ENCODE assay signal across 8 cellular contexts in the genomic region with DNA sequence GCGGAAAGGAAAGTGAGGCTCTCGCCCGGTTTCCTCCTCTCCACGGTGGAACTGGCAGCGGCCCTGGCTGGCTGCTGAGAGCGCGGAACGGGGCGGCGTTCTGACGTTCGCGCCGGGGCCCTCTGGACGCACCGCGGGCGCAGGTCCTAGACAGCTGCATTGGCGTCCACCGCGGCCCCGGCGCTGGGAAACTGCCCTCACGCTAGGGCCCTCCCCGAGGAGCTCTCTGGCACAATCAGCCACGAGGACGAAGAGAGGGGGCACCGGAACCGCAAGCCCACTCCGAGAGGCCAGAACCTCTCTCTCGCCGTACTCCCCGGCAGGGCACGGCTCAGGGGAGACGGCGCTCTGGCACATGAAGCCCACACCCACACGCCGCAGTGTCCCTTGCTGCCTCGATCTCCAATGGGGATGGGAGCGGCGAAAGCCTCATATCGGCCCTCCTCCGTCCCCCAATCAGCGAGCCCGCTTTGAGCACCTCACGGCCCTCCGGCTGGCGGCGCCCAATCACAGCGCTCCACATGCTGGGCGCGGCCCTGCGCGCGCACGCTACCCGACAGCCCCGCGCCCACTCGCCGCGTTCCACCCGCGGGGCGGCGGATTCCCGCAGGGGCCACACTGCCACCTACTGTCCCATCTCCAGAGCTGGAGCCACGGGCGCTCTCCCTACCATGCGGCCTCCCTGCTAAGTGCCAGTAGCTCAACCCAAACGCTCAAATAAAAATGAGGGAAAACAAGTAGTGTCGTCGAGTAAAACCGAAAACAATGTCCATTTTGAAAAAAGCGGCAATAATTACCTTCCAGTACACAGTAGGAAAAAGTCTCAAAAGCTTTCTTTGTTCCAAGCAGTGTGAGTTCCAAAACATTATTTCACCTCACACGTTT. TPM values are rescaled to one million over a fixed set of nuclear protein-coding genes. Genes with fewer than 3 reads are reported as not detected.
DNase-seq lines count a peak whose midpoint lies in the region; ATAC-seq and TF ChIP-seq lines count a peak whose summit lies in the region.

No MANE protein-coding gene starts in this region.

- no peaks in the 10 kb centered on the region; the same call in 1 of the 2 replicates for H3K36me3 ChIP-seq in PC-3 (ENCODE audit: low read depth, low read length)
- H3K36me3 ChIP-seq in muscle layer of colon (ENCODE audit: insufficient read depth, low read length) = peaks cover 26% of the 10 kb centered on the region

- POLR2A ChIA-PET in PC-3 (lab: Charles Lee; ENCODE audit: unreplicated experiment) = interaction anchor here (0.6 to 0.9 kb wide), 5 partner anchors 26 to 384 kb away, joined by 3 to 6 read pairs (median 3); no protein-coding TSS in a partner anchor

- H3K27ac ChIP-seq in PC-3 (ENCODE audit: low read length) (peak overlapping the region; percentile 91), muscle layer of colon (ENCODE audit: low read depth, low read length) (peak overlapping the region; percentile 93)

- H3K4me3 Mint-ChIP-seq in activated T-cell treated with anti-CD3 and anti-CD28 coated beads, Interleukin-2, amount 50 U/mL, for 4 hours = peak overlapping the region; percentile 88

- peak overlapping the region; percentile 92 for H3K4me2 ChIP-seq in PC-3 (ENCODE audit: low read length)

- peak; percentile 92 for ATAC-seq in GM21717 (IDR thresholded peaks at IDR 0.05; ENCODE audit: unreplicated experiment)
- peak; percentile 98 for ATAC-seq in PC-3
- peak; percentile 98 to 99 for ATAC-seq in activated T-cell treated with anti-CD3 and anti-CD28 coated beads, Interleukin-2, amount 50 U/mL, for 4 hours
- ATAC-seq in esophagus mucosa = peak; percentile 100

- H3K4me3 ChIP-seq in Jurkat, Clone E6-1 (ENCODE audit: low read length) = peak overlapping the region; percentile 79
- H3K4me3 ChIP-seq in PC-3 (ENCODE audit: low read length) = peak overlapping the region; percentile 79
- peak overlapping the region; percentile 70 to 78 for H3K4me3 ChIP-seq in muscle layer of colon (ENCODE audit: low read depth in 1 of 2, low read length in 2 of 2)

- CTCF ChIA-PET in PC-3 (lab: Charles Lee) = interaction anchor here (0.9 to 1.7 kb wide), 5 partner anchors 48 to 524 kb away, joined by 3 to 13 read pairs (median 5); no protein-coding TSS in a partner anchor

- H3K4me1 ChIP-seq in PC-3 (ENCODE audit: insufficient read depth, low read length) (peaks cover 9% of the 10 kb centered on the region), muscle layer of colon (ENCODE audit: insufficient read depth, low read length) (peaks cover 5% of the 10 kb centered on the region)

- peak; percentile 73 for DNase-seq in DMS79 treated with DMSO at 0.1 percent for 48 hours (lab: John Stamatoyannopoulos, UW)
- DNase-seq in Jurkat, Clone E6-1 (ENCODE audit: low read depth, low spot score) = peak; percentile 95
- DNase-seq in PC-3 = peak; percentile 95
- peak; percentile 93 for DNase-seq in activated T-cell treated with anti-CD3 and anti-CD28 coated beads, Interleukin-2, amount 50 U/mL, for 4 hours
- DNase-seq in stimulated activated CD8-positive, alpha-beta memory T cell treated with anti-CD3 and anti-CD28 coated beads, Interleukin-7, amount 100 ng/mL, for 1 hour (ENCODE audit: low read depth in 2 of 2) = peak; percentile 89 to 91

- H3K9ac ChIP-seq in PC-3 (ENCODE audit: low read length) = peak overlapping the region; percentile 98
- H3K9ac ChIP-seq in muscle layer of colon (ENCODE audit: low read length) = peak overlapping the region; percentile 79

- no peaks in the 10 kb centered on the region for H3K9me3 Mint-ChIP-seq in activated T-cell treated with anti-CD3 and anti-CD28 coated beads, Interleukin-2, amount 50 U/mL, for 4 hours

- H3K9me2 ChIP-seq in PC-3 (replicated peaks; ENCODE audit: low read length) = no peaks in the 10 kb centered on the region

- H3F3A ChIP-seq in PC-3 (ENCODE audit: low read length, unreplicated experiment) = no peaks in the 10 kb centered on the region

- intact Hi-C loops in PC-3 (cut with micrococcal nuclease) = loop anchor here (1.0 to 2.0 kb wide), 3 partner anchors 61 to 530 kb away; no protein-coding TSS in a partner anchor

- H3K36me3 Mint-ChIP-seq in activated T-cell treated with anti-CD3 and anti-CD28 coated beads, Interleukin-2, amount 50 U/mL, for 4 hours (ENCODE audit: insufficient read depth) = peaks cover 24% of the 10 kb centered on the region

- peak overlapping the region; percentile 74 for H2AFZ ChIP-seq in PC-3 (ENCODE audit: low read length)

- H3K4me1 Mint-ChIP-seq in activated T-cell treated with anti-CD3 and anti-CD28 coated beads, Interleukin-2, amount 50 U/mL, for 4 hours (ENCODE audit: low read depth) = peaks cover 31% of the 10 kb centered on the region

- H3K79me2 ChIP-seq in PC-3 (ENCODE audit: low read length) = peaks cover 50% of the 10 kb centered on the region

- peak; percentile 78 for TF ChIP-seq CTCF in PC-3 (conservative IDR thresholded peaks at IDR 0.05; ENCODE audit: low read depth, low read length)

- no peaks in the 10 kb centered on the region for H4K20me1 ChIP-seq in PC-3 (ENCODE audit: low read length)

- no peaks in the 10 kb centered on the region for H3K9me3 ChIP-seq in PC-3 (ENCODE audit: low read length)
- no peaks in the 10 kb centered on the region for H3K9me3 ChIP-seq in muscle layer of colon (ENCODE audit: low read length)

- no TSS peak for BruUV-seq in PC-3 (replicated peaks; lab: Mats Ljungman, UMichigan)

- H3K27me3 ChIP-seq in PC-3 (ENCODE audit: low read length) (no peaks in the 10 kb centered on the region), muscle layer of colon (ENCODE audit: control insufficient read depth in 1 of 2, insufficient read depth in 2 of 2, low read length in 2 of 2) (no peaks in the 10 kb centered on the region)

- no peaks in the 10 kb centered on the region for H3K27me3 Mint-ChIP-seq in activated T-cell treated with anti-CD3 and anti-CD28 coated beads, Interleukin-2, amount 50 U/mL, for 4 hours (ENCODE audit: low read depth)

RNA-seq across cellular contexts. Expression of a gene that starts 11.8 kb away (rescaled TPM):
- 72.9 TPM for polyA plus RNA-seq in Jurkat, Clone E6-1 (2012; ENCODE audit: insufficient read depth, insufficient read length)
- 48.6 and 59.0 TPM in 2 replicates for total RNA-seq in PC-3 (2014; rRNA removed)
- total RNA-seq in activated T-cell treated with anti-CD3 and anti-CD28 coated beads, Interleukin-2, amount 50 U/mL, for 4 hours = 100 to 1,000 TPM in 1 of 3 donors, 10 to 100 TPM in 2; 83.4 to 107 (median 88.1) TPM
- 63.2 TPM for total RNA-seq in esophagus mucosa

RNA-seq across cellular contexts. Expression of a gene that starts 12.0 kb away (rescaled TPM):
- polyA plus RNA-seq in Jurkat, Clone E6-1 (2012; ENCODE audit: insufficient read depth, insufficient read length) = 11.1 TPM
- 3.4 and 6.0 TPM in 2 replicates for total RNA-seq in PC-3 (2014; rRNA removed)
- total RNA-seq in activated T-cell treated with anti-CD3 and anti-CD28 coated beads, Interleukin-2, amount 50 U/mL, for 4 hours = 10 to 100 TPM; 11.6 to 14.1 (median 13.3) TPM
- 7.7 TPM for total RNA-seq in esophagus mucosa

Comparison
In these comparisons a context has a peak if more than half of its experiments do, and no peak if none do; other contexts are left out.
1. Peak in every context shown above with its lines: DNase-seq, ATAC-seq, H3K4me3 ChIP-seq and H3K27ac ChIP-seq.